Comparison of ENCODE assay signal across 8 cellular contexts in genomic region chr4:987689-988513, GRCh38. TPM values are rescaled to one million over a fixed set of nuclear protein-coding genes. Genes with fewer than 3 reads are reported as not detected.
DNase-seq lines count a peak whose midpoint lies in the region; TF ChIP-seq lines count a peak whose summit lies in the region.

No MANE protein-coding gene starts in this region.

- H3K27ac ChIP-seq in VCaP (peak overlapping the region; percentile 88), sigmoid colon (peak overlapping the region in 2 of 4 donors; percentile 63 to 66)

- no peak for TF ChIP-seq CTCF in GM12865 (IDR thresholded peaks at IDR 0.05; ENCODE audit: insufficient read depth, low read depth, low read length, missing control alignments)
- TF ChIP-seq CTCF in VCaP (conservative IDR thresholded peaks at IDR 0.05) = no peak
- TF ChIP-seq CTCF in fibroblast of villous mesenchyme (IDR thresholded peaks at IDR 0.05; ENCODE audit: insufficient read depth, low read depth, low read length) = no peak
- TF ChIP-seq CTCF in sigmoid colon (IDR thresholded peaks at IDR 0.05) = no peak
- TF ChIP-seq CTCF in GM20000 (IDR thresholded peaks at IDR 0.05; ENCODE audit: extremely low read depth, missing control alignments) = no peak

- peak overlapping the region; percentile 68 for H3K4me3 ChIP-seq in GM12865 (ENCODE audit: low read depth, low read length)
- H3K4me3 ChIP-seq in fibroblast of villous mesenchyme (ENCODE audit: low read depth, low read length) = peak overlapping the region; percentile 75
- peak overlapping the region; percentile 38 to 77 (median 74) for H3K4me3 ChIP-seq in sigmoid colon

- peaks cover 0 to 28% (median 25%) of the 10 kb centered on the region in 4 donors for H3K4me1 ChIP-seq in sigmoid colon

- no peaks in the 10 kb centered on the region for H3K27me3 ChIP-seq in sigmoid colon

- WGBS in sigmoid colon, 2 donors = 55 to 80% methylated on average over 36 of the region's 36 CpGs

- TF ChIP-seq POLR2A in sigmoid colon (IDR thresholded peaks at IDR 0.05) = no peak

- no peak for TF ChIP-seq EP300 in sigmoid colon (IDR thresholded peaks at IDR 0.05)

- DNase-seq in GM12865 (ENCODE audit: low read depth) = no peak
- DNase-seq in fibroblast of villous mesenchyme (ENCODE audit: low read depth) = no peak
- DNase-seq in sigmoid colon = no peak
- no peak for DNase-seq in NCI-H128 (lab: John Stamatoyannopoulos, UW; ENCODE audit: unreplicated experiment)
- DNase-seq in NCI-H69 (lab: John Stamatoyannopoulos, UW) = no peak
- DNase-seq in GM20000 (ENCODE audit: low spot score) = no peak
- DNase-seq in NCI-H2107 (lab: John Stamatoyannopoulos, UW) = no peak

- peaks cover 0 to 13% (median 0%) of the 10 kb centered on the region in 4 donors for H3K36me3 ChIP-seq in sigmoid colon

- intact Hi-C loops in sigmoid colon (cut with DNase I) = loop anchor here (5.0 kb wide), 1 partner anchor 246 kb away; no protein-coding TSS in a partner anchor

- no peaks in the 10 kb centered on the region for H3K9me3 ChIP-seq in sigmoid colon

RNA-seq across cellular contexts. Expression of gene IDUA, which starts 1.1 kb away (rescaled TPM):
- 10.4 and 19.3 TPM in 2 replicates for total RNA-seq in fibroblast of villous mesenchyme
- total RNA-seq in sigmoid colon = 10 to 100 TPM in 1 of 4 donors, 1 to 10 TPM in 3; 7.1 to 15.2 (median 7.6) TPM
- 10 to 100 TPM in 1 of 3 donors, 1 to 10 TPM in 2; 1.2 to 13.3 (median 4.2) TPM for polyA plus RNA-seq in sigmoid colon

RNA-seq across cellular contexts. Expression of gene SLC26A1, which starts 5.3 kb away (rescaled TPM):
- total RNA-seq in fibroblast of villous mesenchyme (under 0.01 and 0.32 TPM in 2 replicates), sigmoid colon (not detected)
- 1 to 10 TPM in 1 of 3 donors, not detected in 2; 1.1 TPM for polyA plus RNA-seq in sigmoid colon

RNA-seq across cellular contexts. Expression of gene DGKQ, which starts 14.5 kb away (rescaled TPM):
- total RNA-seq in fibroblast of villous mesenchyme (11.2 and 13.2 TPM in 2 replicates), sigmoid colon (1 to 10 TPM; 3.5 to 8.9 (median 5.1) TPM)
- 10 to 100 TPM; 19.8 to 26.2 (median 23.6) TPM for polyA plus RNA-seq in sigmoid colon

RNA-seq across cellular contexts. Expression of gene FGFRL1, which starts 23.5 kb away (rescaled TPM):
- total RNA-seq in fibroblast of villous mesenchyme (8.1 and 8.6 TPM in 2 replicates), sigmoid colon (10 to 100 TPM in 1 of 4 donors, 1 to 10 TPM in 3; 6.1 to 10.0 (median 8.0) TPM)
- polyA plus RNA-seq in sigmoid colon = 10 to 100 TPM in 1 of 3 donors, 1 to 10 TPM in 2; 1.2 to 12.1 (median 3.0) TPM

RNA-seq across cellular contexts. Expression of gene TMEM175, which starts 55.6 kb away (rescaled TPM):
- total RNA-seq in fibroblast of villous mesenchyme (8.2 and 10.3 TPM in 2 replicates), sigmoid colon (10 to 100 TPM; 19.3 to 42.6 (median 32.6) TPM)
- 10 to 100 TPM in 2 of 3 donors, 1 to 10 TPM in 1; 4.6 to 34.5 (median 12.6) TPM for polyA plus RNA-seq in sigmoid colon
